1 cellular context compared by ENCODE assay signal in genomic region chr7:96949766-96950165, GRCh38.
TF ChIP-seq lines count a peak whose summit lies in the region.

No MANE protein-coding gene starts in this region.

TF ChIP-seq in GM23338, 12 proteins besides CTCF, POLR2A, EP300 and RAD21:
- TF ChIP-seq ZNF462 (CRISPR knock-in tag; IDR thresholded peaks at IDR 0.05) (no peak), CREB1 (CRISPR knock-in tag; IDR thresholded peaks at IDR 0.05; ENCODE audit: low read depth) (no peak), JUNB (IDR thresholded peaks at IDR 0.05; ENCODE audit: unreplicated experiment) (no peak)
